ENCODE assay signal across 8 cellular contexts in genomic region chr16:72094266-72094610, GRCh38. TPM values are rescaled to one million over a fixed set of nuclear protein-coding genes. Genes with fewer than 3 reads are reported as not detected.
DNase-seq lines count a peak whose midpoint lies in the region; ATAC-seq, FAIRE-seq and TF ChIP-seq lines count a peak whose summit lies in the region.

No MANE protein-coding gene starts in this region.

- intact Hi-C loops in PC-3 (cut with micrococcal nuclease) = loop anchor here (5.0 to 10.0 kb wide), 2 partner anchors 89 to 202 kb away; partner anchors contain the start of genes DHODH and PKD1L3

- peak; percentile 2 for ATAC-seq in PC-3
- ATAC-seq in central memory CD8-positive, alpha-beta T cell (replicated peaks; ENCODE audit: extremely low read depth, poor library complexity, severe bottlenecking) = peak; percentile 2

- H3K36me3 ChIP-seq in PC-3 (ENCODE audit: low read depth, low read length) = peaks cover 17% of the 10 kb centered on the region; the same call in 1 of the 2 replicates
- H3K36me3 ChIP-seq in mucosa of rectum (ENCODE audit: control insufficient read depth in 2 of 2, insufficient read depth in 2 of 2, low read length in 2 of 2) = peaks cover 33 to 41% of the 10 kb centered on the region in 2 donors
- peaks cover 37 to 38% of the 10 kb centered on the region in 2 donors for H3K36me3 ChIP-seq in stomach smooth muscle (ENCODE audit: control insufficient read depth in 2 of 2, insufficient read depth in 2 of 2, low read length in 2 of 2)

- H3K4me1 ChIP-seq in PC-3 (ENCODE audit: insufficient read depth, low read length) (peaks cover 12% of the 10 kb centered on the region; the same call in 1 of the 2 replicates), mucosa of rectum (ENCODE audit: control insufficient read depth in 2 of 2, insufficient read depth in 2 of 2, low read length in 2 of 2) (peaks cover 18 to 22% of the 10 kb centered on the region in 2 donors), stomach smooth muscle (ENCODE audit: control insufficient read depth, insufficient read depth, low read length) (peaks cover 13% of the 10 kb centered on the region)

- no peaks in the 10 kb centered on the region for H3K27me3 Mint-ChIP-seq in central memory CD8-positive, alpha-beta T cell

- no peaks in the 10 kb centered on the region for H3K9me3 Mint-ChIP-seq in central memory CD8-positive, alpha-beta T cell

- H3K9me2 ChIP-seq in PC-3 (replicated peaks; ENCODE audit: low read length) = no peaks in the 10 kb centered on the region

- H3K4me2 ChIP-seq in PC-3 (ENCODE audit: low read length) = peak overlapping the region; percentile 84

- H3K9ac ChIP-seq in PC-3 (ENCODE audit: low read length) (peak overlapping the region; percentile 89), mucosa of rectum (ENCODE audit: low read depth in 1 of 2, low read length in 2 of 2) (peak overlapping the region; percentile 91 to 95), stomach smooth muscle (ENCODE audit: low read length in 2 of 2) (peak overlapping the region; percentile 88 to 99)

- peak overlapping the region; percentile 99 for H3K27ac Mint-ChIP-seq in central memory CD8-positive, alpha-beta T cell (ENCODE audit: low read depth)

- DNase-seq in EL (peak; percentile 21), PC-3 (peak; percentile 4), mesenteric fat pad (ENCODE audit: low spot score) (no peak), DMS153 (lab: John Stamatoyannopoulos, UW) (no peak), GM12891 (ENCODE audit: insufficient read length, low spot score) (no peak)
- no peak for DNase-seq in central memory CD8-positive, alpha-beta T cell (ENCODE audit: low spot score in 2 of 2)

- peaks cover 65% of the 10 kb centered on the region for H3K4me1 Mint-ChIP-seq in central memory CD8-positive, alpha-beta T cell

- no peak for FAIRE-seq in GM12891 (lab: Jason Lieb, UNC)

- CTCF ChIA-PET in PC-3 (lab: Charles Lee) = no interaction called here

- H2AFZ ChIP-seq in PC-3 (ENCODE audit: low read length) = peak overlapping the region; percentile 72

- no peaks in the 10 kb centered on the region for H3F3A ChIP-seq in PC-3 (ENCODE audit: low read length, unreplicated experiment)

- no peaks in the 10 kb centered on the region for H3K27me3 ChIP-seq in PC-3 (ENCODE audit: low read length)
- no peaks in the 10 kb centered on the region for H3K27me3 ChIP-seq in mucosa of rectum (ENCODE audit: control insufficient read depth in 2 of 2, insufficient read depth in 2 of 2, low read length in 2 of 2)
- no peaks in the 10 kb centered on the region for H3K27me3 ChIP-seq in stomach smooth muscle (ENCODE audit: control insufficient read depth in 1 of 2, insufficient read depth in 2 of 2, low read length in 2 of 2)

- TF ChIP-seq CTCF in PC-3 (conservative IDR thresholded peaks at IDR 0.05; ENCODE audit: low read depth, low read length) = no peak

- peaks cover 55% of the 10 kb centered on the region for H3K79me2 ChIP-seq in PC-3 (ENCODE audit: low read length)

- no peaks in the 10 kb centered on the region for H3K9me3 ChIP-seq in PC-3 (ENCODE audit: low read length)
- H3K9me3 ChIP-seq in mucosa of rectum (ENCODE audit: control insufficient read depth in 2 of 2, low read length in 2 of 2) = no peaks in the 10 kb centered on the region
- no peaks in the 10 kb centered on the region for H3K9me3 ChIP-seq in stomach smooth muscle (ENCODE audit: control insufficient read depth in 2 of 2, low read length in 2 of 2)

- H3K27ac ChIP-seq in PC-3 (ENCODE audit: low read length) = peak overlapping the region; percentile 15; the same call in 1 of the 2 replicates
- peak overlapping the region; percentile 89 to 91 for H3K27ac ChIP-seq in mucosa of rectum (ENCODE audit: low read depth in 2 of 2, low read length in 2 of 2)
- H3K27ac ChIP-seq in stomach smooth muscle (ENCODE audit: low read length) = peak overlapping the region; percentile 92

- peak overlapping the region; percentile 92 for H3K4me3 ChIP-seq in PC-3 (ENCODE audit: low read length)
- H3K4me3 ChIP-seq in mucosa of rectum (ENCODE audit: low read length in 2 of 2) = peak overlapping the region; percentile 96 to 99
- peak overlapping the region; percentile 74 to 99 for H3K4me3 ChIP-seq in stomach smooth muscle (ENCODE audit: low read length in 2 of 2)

- peaks cover 51% of the 10 kb centered on the region for H3K36me3 Mint-ChIP-seq in central memory CD8-positive, alpha-beta T cell (ENCODE audit: insufficient read depth)

- POLR2A ChIA-PET in PC-3 (lab: Charles Lee; ENCODE audit: unreplicated experiment) = no interaction called here

- H3K4me3 Mint-ChIP-seq in central memory CD8-positive, alpha-beta T cell = peak overlapping the region; percentile 96

- TF ChIP-seq POLR2A in GM12891 (IDR thresholded peaks at IDR 0.05; ENCODE audit: low read depth, low read length) = no peak; the same call in 1 of the 2 replicates

- H4K20me1 ChIP-seq in PC-3 (ENCODE audit: low read length) = no peaks in the 10 kb centered on the region

- no TSS peak for BruUV-seq in PC-3 (replicated peaks; lab: Mats Ljungman, UMichigan)

TF ChIP-seq in GM12891, 5 proteins besides CTCF, POLR2A, EP300 and RAD21:
- TF ChIP-seq POLR2AphosphoS5 (IDR thresholded peaks at IDR 0.05; ENCODE audit: low read depth, low read length) = no peak
- TF ChIP-seq SPI1 (IDR thresholded peaks at IDR 0.05; ENCODE audit: low read depth, low read length) = no peak
- TF ChIP-seq TAF1 (IDR thresholded peaks at IDR 0.05; ENCODE audit: low read depth, low read length) = no peak
- no peak for TF ChIP-seq PAX5 (IDR thresholded peaks at IDR 0.05; ENCODE audit: insufficient read depth, low read length, severe bottlenecking)
- TF ChIP-seq POU2F2 (IDR thresholded peaks at IDR 0.05; ENCODE audit: low read depth, low read length) = no peak

RNA-seq across cellular contexts. Expression of gene DHX38, which starts 0.6 kb away (rescaled TPM):
- 61.2 and 78.6 TPM in 2 replicates for total RNA-seq in PC-3 (2014; rRNA removed)
- total RNA-seq in mesenteric fat pad = 53.4 TPM
- 48.8 TPM for polyA plus RNA-seq in GM12891 (2012; ENCODE audit: low read depth, missing spikeins)

RNA-seq across cellular contexts. Expression of gene TXNL4B, which starts 0.8 kb away (rescaled TPM):
- total RNA-seq in PC-3 (2014; rRNA removed) (7.9 and 9.6 TPM in 2 replicates), mesenteric fat pad (7.7 TPM)
- 12.6 TPM for polyA plus RNA-seq in GM12891 (2012; ENCODE audit: low read depth, missing spikeins)

RNA-seq across cellular contexts. Expression of gene HPR, which starts 31.2 kb away (rescaled TPM):
- total RNA-seq in PC-3 (2014; rRNA removed) = not detected in 2 replicates
- total RNA-seq in mesenteric fat pad = 0.48 TPM
- polyA plus RNA-seq in GM12891 (2012; ENCODE audit: low read depth, missing spikeins) = not detected

RNA-seq across cellular contexts. Expression of gene HP, which starts 39.9 kb away (rescaled TPM):
- total RNA-seq in PC-3 (2014; rRNA removed) (not detected in 2 replicates), mesenteric fat pad (63.2 TPM)
- not detected for polyA plus RNA-seq in GM12891 (2012; ENCODE audit: low read depth, missing spikeins)

Comparison
In these comparisons a context has a peak if more than half of its experiments do, and no peak if none do; other contexts are left out.
1. DNase-seq: peak in EL (single experiment) and PC-3 (single experiment); none in central memory CD8-positive, alpha-beta T cell (0 of 2), mesenteric fat pad (single experiment), DMS153 (single experiment) and GM12891 (single experiment).
2. H3K27ac ChIP-seq: peak in every context shown above with its lines; median percentile 92 in stomach smooth muscle; 90 in mucosa of rectum; 15 in PC-3.
3. Peak in every context shown above with its lines, with median percentiles within 50 percentile points of each other: H3K4me3 ChIP-seq and H3K9ac ChIP-seq.